ENCODE assay signal across 1 cellular context in the genomic region with DNA sequence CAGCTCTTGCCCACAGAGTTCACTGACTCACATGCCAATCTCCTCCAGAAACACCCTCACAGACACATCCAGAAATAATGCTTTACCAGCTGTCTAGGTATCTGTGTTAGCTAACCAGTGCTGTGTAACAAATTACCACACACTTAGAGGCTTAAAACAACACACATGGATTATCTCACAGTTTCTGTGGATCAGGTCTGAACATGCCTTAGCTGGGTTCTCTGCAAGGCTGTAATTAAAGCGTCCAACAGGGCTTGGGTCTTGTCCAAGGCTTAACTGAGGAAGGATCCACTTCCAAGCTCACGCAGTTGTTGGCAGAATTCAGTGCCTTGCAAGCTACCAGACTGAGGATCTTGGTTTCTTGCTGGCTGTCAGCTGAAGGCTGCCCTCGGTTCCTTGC.
A peak's percentile ranks its signal among the peaks of the same experiment; 100 is the strongest.
TF ChIP-seq lines count a peak whose summit lies in the region.

No MANE protein-coding gene starts in this region.

TF ChIP-seq in HEK293, 187 proteins besides CTCF, POLR2A, EP300 and RAD21 (continued from another document and continues in another):
- TF ChIP-seq ZNF701 (tag by site-specific recombination; IDR thresholded peaks at IDR 0.05) (no peak), ZNF837 (tag by site-specific recombination; IDR thresholded peaks at IDR 0.05) (no peak), ZNF157 (tag by site-specific recombination; IDR thresholded peaks at IDR 0.05) (no peak), TRIM28 (IDR thresholded peaks at IDR 0.05; ENCODE audit: borderline replicate concordance, low read length) (peak; percentile 35; the same call in 1 of the 2 replicates), KLF16 (tag by site-specific recombination; IDR thresholded peaks at IDR 0.05) (no peak), ZNF623 (tag by site-specific recombination; IDR thresholded peaks at IDR 0.05) (no peak), YY2 (tag by site-specific recombination; IDR thresholded peaks at IDR 0.05) (no peak), ZNF660 (tag by site-specific recombination; IDR thresholded peaks at IDR 0.05) (0 out of 2 replicates have a peak, but pooled peaks have one; percentile 37), ZNF133 (tag by site-specific recombination; IDR thresholded peaks at IDR 0.05) (no peak), ZNF791 (tag by site-specific recombination; IDR thresholded peaks at IDR 0.05) (no peak), ZNF2 (tag by site-specific recombination; IDR thresholded peaks at IDR 0.05) (no peak), ZXDB (tag by site-specific recombination; IDR thresholded peaks at IDR 0.05) (no peak), GFI1B (tag by site-specific recombination; IDR thresholded peaks at IDR 0.05) (no peak), ZNF473 (tag by site-specific recombination; IDR thresholded peaks at IDR 0.05) (no peak), ZNF670 (tag by site-specific recombination; IDR thresholded peaks at IDR 0.05; ENCODE audit: low read depth) (no peak), ZNF18 (tag by site-specific recombination; IDR thresholded peaks at IDR 0.05) (no peak), ZNF211 (tag by site-specific recombination; IDR thresholded peaks at IDR 0.05; ENCODE audit: low read depth) (no peak), ZNF266 (tag by site-specific recombination; IDR thresholded peaks at IDR 0.05; ENCODE audit: low read depth) (no peak), HOXC10 (CRISPR knock-in tag; IDR thresholded peaks at IDR 0.05) (no peak), SETDB1 (IDR thresholded peaks at IDR 0.05; ENCODE audit: insufficient read length, low read length) (peak; percentile 65), ZNF610 (tag by site-specific recombination; IDR thresholded peaks at IDR 0.05; ENCODE audit: borderline replicate concordance) (no peak), ZBTB8A (tag by site-specific recombination; IDR thresholded peaks at IDR 0.05) (0 out of 2 replicates have a peak, but pooled peaks have one; percentile 19), SCRT1 (tag by site-specific recombination; IDR thresholded peaks at IDR 0.05; ENCODE audit: borderline replicate concordance) (no peak), ZNF529 (tag by site-specific recombination; IDR thresholded peaks at IDR 0.05; ENCODE audit: insufficient replicate concordance) (no peak), ZSCAN23 (tag by site-specific recombination; IDR thresholded peaks at IDR 0.05) (no peak), KLF17 (tag by site-specific recombination; IDR thresholded peaks at IDR 0.05) (no peak), GLIS1 (tag by site-specific recombination; IDR thresholded peaks at IDR 0.05) (peak; percentile 44), ZNF776 (tag by site-specific recombination; IDR thresholded peaks at IDR 0.05; ENCODE audit: borderline replicate concordance) (no peak), ZNF239 (tag by site-specific recombination; IDR thresholded peaks at IDR 0.05) (no peak), ZSCAN4 (tag by site-specific recombination; IDR thresholded peaks at IDR 0.05) (no peak), ZNF341 (tag by site-specific recombination; IDR thresholded peaks at IDR 0.05; ENCODE audit: low read depth) (no peak), ZNF184 (tag by site-specific recombination; IDR thresholded peaks at IDR 0.05) (no peak), PRDM6 (tag by site-specific recombination; IDR thresholded peaks at IDR 0.05) (no peak), KLF9 (tag by site-specific recombination; IDR thresholded peaks at IDR 0.05; ENCODE audit: low read depth) (no peak), ELK4 (IDR thresholded peaks at IDR 0.05; ENCODE audit: borderline replicate concordance, low read depth, low read length) (no peak), ZBTB49 (tag by site-specific recombination; IDR thresholded peaks at IDR 0.05; ENCODE audit: low read depth) (no peak), ZNF10 (tag by site-specific recombination; IDR thresholded peaks at IDR 0.05) (no peak), OVOL3 (tag by site-specific recombination; IDR thresholded peaks at IDR 0.05) (no peak), ZNF324 (tag by site-specific recombination; IDR thresholded peaks at IDR 0.05) (no peak), GLI2 (tag by site-specific recombination; IDR thresholded peaks at IDR 0.05; ENCODE audit: borderline replicate concordance, low read depth) (no peak), ZNF777 (tag by site-specific recombination; IDR thresholded peaks at IDR 0.05; ENCODE audit: borderline replicate concordance) (no peak), ZSCAN5A (tag by site-specific recombination; IDR thresholded peaks at IDR 0.05) (no peak), SP2 (tag by site-specific recombination; IDR thresholded peaks at IDR 0.05) (no peak)
- TF ChIP-seq, protein P1, sequence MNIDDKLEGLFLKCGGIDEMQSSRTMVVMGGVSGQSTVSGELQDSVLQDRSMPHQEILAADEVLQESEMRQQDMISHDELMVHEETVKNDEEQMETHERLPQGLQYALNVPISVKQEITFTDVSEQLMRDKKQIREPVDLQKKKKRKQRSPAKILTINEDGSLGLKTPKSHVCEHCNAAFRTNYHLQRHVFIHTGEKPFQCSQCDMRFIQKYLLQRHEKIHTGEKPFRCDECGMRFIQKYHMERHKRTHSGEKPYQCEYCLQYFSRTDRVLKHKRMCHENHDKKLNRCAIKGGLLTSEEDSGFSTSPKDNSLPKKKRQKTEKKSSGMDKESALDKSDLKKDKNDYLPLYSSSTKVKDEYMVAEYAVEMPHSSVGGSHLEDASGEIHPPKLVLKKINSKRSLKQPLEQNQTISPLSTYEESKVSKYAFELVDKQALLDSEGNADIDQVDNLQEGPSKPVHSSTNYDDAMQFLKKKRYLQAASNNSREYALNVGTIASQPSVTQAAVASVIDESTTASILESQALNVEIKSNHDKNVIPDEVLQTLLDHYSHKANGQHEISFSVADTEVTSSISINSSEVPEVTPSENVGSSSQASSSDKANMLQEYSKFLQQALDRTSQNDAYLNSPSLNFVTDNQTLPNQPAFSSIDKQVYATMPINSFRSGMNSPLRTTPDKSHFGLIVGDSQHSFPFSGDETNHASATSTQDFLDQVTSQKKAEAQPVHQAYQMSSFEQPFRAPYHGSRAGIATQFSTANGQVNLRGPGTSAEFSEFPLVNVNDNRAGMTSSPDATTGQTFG (tag by site-specific recombination; IDR thresholded peaks at IDR 0.05; ENCODE audit: borderline replicate concordance): no peak
- TF ChIP-seq, protein P2, sequence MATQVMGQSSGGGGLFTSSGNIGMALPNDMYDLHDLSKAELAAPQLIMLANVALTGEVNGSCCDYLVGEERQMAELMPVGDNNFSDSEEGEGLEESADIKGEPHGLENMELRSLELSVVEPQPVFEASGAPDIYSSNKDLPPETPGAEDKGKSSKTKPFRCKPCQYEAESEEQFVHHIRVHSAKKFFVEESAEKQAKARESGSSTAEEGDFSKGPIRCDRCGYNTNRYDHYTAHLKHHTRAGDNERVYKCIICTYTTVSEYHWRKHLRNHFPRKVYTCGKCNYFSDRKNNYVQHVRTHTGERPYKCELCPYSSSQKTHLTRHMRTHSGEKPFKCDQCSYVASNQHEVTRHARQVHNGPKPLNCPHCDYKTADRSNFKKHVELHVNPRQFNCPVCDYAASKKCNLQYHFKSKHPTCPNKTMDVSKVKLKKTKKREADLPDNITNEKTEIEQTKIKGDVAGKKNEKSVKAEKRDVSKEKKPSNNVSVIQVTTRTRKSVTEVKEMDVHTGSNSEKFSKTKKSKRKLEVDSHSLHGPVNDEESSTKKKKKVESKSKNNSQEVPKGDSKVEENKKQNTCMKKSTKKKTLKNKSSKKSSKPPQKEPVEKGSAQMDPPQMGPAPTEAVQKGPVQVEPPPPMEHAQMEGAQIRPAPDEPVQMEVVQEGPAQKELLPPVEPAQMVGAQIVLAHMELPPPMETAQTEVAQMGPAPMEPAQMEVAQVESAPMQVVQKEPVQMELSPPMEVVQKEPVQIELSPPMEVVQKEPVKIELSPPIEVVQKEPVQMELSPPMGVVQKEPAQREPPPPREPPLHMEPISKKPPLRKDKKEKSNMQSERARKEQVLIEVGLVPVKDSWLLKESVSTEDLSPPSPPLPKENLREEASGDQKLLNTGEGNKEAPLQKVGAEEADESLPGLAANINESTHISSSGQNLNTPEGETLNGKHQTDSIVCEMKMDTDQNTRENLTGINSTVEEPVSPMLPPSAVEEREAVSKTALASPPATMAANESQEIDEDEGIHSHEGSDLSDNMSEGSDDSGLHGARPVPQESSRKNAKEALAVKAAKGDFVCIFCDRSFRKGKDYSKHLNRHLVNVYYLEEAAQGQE (tag by site-specific recombination; IDR thresholded peaks at IDR 0.05): no peak
- TF ChIP-seq, protein P3, sequence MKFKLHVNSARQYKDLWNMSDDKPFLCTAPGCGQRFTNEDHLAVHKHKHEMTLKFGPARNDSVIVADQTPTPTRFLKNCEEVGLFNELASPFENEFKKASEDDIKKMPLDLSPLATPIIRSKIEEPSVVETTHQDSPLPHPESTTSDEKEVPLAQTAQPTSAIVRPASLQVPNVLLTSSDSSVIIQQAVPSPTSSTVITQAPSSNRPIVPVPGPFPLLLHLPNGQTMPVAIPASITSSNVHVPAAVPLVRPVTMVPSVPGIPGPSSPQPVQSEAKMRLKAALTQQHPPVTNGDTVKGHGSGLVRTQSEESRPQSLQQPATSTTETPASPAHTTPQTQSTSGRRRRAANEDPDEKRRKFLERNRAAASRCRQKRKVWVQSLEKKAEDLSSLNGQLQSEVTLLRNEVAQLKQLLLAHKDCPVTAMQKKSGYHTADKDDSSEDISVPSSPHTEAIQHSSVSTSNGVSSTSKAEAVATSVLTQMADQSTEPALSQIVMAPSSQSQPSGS (tag by site-specific recombination; IDR thresholded peaks at IDR 0.05; ENCODE audit: low read depth): no peak
